ENCODE assay signal across 18 cellular contexts in the genomic region with DNA sequence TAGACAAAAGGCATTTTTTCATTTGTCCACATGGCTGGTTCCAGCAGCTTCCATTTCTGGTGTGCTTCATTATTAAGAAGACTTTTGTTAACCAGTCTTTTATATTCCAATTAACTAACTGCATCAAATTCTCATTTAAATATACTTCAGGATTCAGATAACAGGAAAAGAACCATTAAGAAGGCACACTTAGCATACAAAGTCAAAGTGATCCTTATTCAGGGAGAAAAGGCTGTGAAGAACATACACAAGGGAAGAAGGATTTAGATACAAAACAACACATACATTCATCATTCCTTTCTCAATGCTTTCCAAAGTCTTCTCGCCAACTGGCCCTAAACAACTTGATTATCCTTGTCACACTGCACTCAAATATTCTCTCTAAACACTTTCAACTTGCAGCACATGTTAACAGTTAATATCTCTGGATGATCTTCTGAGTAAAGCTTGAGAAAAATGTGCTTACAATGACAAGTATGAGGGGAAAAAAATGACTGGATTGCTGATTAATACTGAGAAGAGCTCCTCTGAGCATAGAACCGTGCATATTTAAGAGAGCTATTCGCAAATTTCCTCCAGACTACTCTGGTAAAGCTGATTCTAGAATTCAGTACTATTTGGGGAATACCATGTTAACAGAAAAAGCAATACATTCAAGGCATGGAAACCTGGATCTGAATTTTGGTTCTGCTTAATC.
DNase-seq lines count a peak whose midpoint lies in the region; ATAC-seq lines count a peak whose summit lies in the region.
"Had no signal": no experiment of that assay in that cellular context is flagged by ENCODE, and none has a peak within 500 bp of the region (broad histone marks: within the 10 kb centered on the region; RNA-seq: fewer than 3 reads in every experiment).

No MANE protein-coding gene starts in this region.

- no peaks in the 10 kb centered on the region for H3K27me3 Mint-ChIP-seq in activated T-cell treated with anti-CD3 and anti-CD28 coated beads, Interleukin-2, amount 50 U/mL, for 72 hours (ENCODE audit: low read depth)
- no peaks in the 10 kb centered on the region for H3K27me3 Mint-ChIP-seq in activated T-cell treated with anti-CD3 and anti-CD28 coated beads, Interleukin-2, amount 50 U/mL, for 4 hours (ENCODE audit: low read depth)
- H3K27me3 Mint-ChIP-seq in T-cell: no peaks in the 10 kb centered on the region
- H3K27me3 Mint-ChIP-seq: activated naive CD8-positive, alpha-beta T cell treated with anti-CD3 and anti-CD28 coated beads, Interleukin-2, amount 50 U/mL, for 24 hours; CD8-positive, alpha-beta memory T cell; T-helper 17 cell had no signal

- H3K4me3 Mint-ChIP-seq in activated T-cell treated with anti-CD3 and anti-CD28 coated beads, Interleukin-2, amount 50 U/mL, for 72 hours: no peak overlapping the region
- H3K4me3 Mint-ChIP-seq in activated T-cell treated with anti-CD3 and anti-CD28 coated beads, Interleukin-2, amount 50 U/mL, for 4 hours: no peak overlapping the region
- no peak overlapping the region for H3K4me3 Mint-ChIP-seq in stimulated activated effector memory CD8-positive, alpha-beta T cell treated with anti-CD3 and anti-CD28 coated beads, Interleukin-12 subunit alpha, Interleukin-12 subunit beta, amount 100 ng/mL, for 72 hours
- H3K4me3 Mint-ChIP-seq in T-cell: no peak overlapping the region
- H3K4me3 Mint-ChIP-seq: activated naive CD8-positive, alpha-beta T cell treated with anti-CD3 and anti-CD28 coated beads, Interleukin-2, amount 50 U/mL, for 24 hours; CD8-positive, alpha-beta memory T cell; T-helper 17 cell; WTC11 had no signal

- CTCF ChIA-PET in T-cell (lab: Charles Lee): no interaction called here

- no peak overlapping the region for H3K27ac Mint-ChIP-seq in activated T-cell treated with anti-CD3 and anti-CD28 coated beads, Interleukin-2, amount 50 U/mL, for 72 hours
- no peak overlapping the region for H3K27ac Mint-ChIP-seq in stimulated activated effector memory CD8-positive, alpha-beta T cell treated with anti-CD3 and anti-CD28 coated beads, Interleukin-12 subunit alpha, Interleukin-12 subunit beta, amount 100 ng/mL, for 72 hours
- no peak overlapping the region for H3K27ac Mint-ChIP-seq in T-cell
- H3K27ac Mint-ChIP-seq: activated naive CD8-positive, alpha-beta T cell treated with anti-CD3 and anti-CD28 coated beads, Interleukin-2, amount 50 U/mL, for 24 hours; activated T-helper 2 cell treated with anti-CD3 and anti-CD28 coated beads, Interferon-gamma antibody, Interleukin-2, Interleukin-4, amounts not matched to agents 10 μg/mL and 5 μg/mL and 100 μg/mL, durations not matched to agents 14 hours and 24 hours and 36 hours; T-helper 17 cell; WTC11 had no signal

- POLR2A ChIA-PET in T-cell (lab: Charles Lee): no interaction called here

- DNase-seq in activated T-cell treated with anti-CD3 and anti-CD28 coated beads, Interleukin-2, amount 50 U/mL, for 72 hours: no peak
- no peak for DNase-seq in activated T-cell treated with anti-CD3 and anti-CD28 coated beads, Interleukin-2, amount 50 U/mL, for 4 hours
- peak; percentile 45 for DNase-seq in fibroblast of gingiva (ENCODE audit: low read depth)
- no peak for DNase-seq in stimulated activated effector memory CD8-positive, alpha-beta T cell treated with anti-CD3 and anti-CD28 coated beads, Interleukin-12 subunit alpha, Interleukin-12 subunit beta, amount 100 ng/mL, for 72 hours (ENCODE audit: low spot score in 2 of 2)
- DNase-seq in T-cell: no peak
- DNase-seq: activated naive CD8-positive, alpha-beta T cell treated with anti-CD3 and anti-CD28 coated beads, Interleukin-2, amount 50 U/mL, for 24 hours; CD8-positive, alpha-beta memory T cell; effector memory CD4-positive, alpha-beta T cell; NCI-H1417; NCI-H2227 treated with DMSO at 0.1 percent for 48 hours; right lobe of liver; SHP77; T-helper 17 cell had no signal

- H3K36me3 Mint-ChIP-seq in activated T-cell treated with anti-CD3 and anti-CD28 coated beads, Interleukin-2, amount 50 U/mL, for 72 hours (ENCODE audit: insufficient read depth in 2 of 2): peaks cover 6 to 17% of the 10 kb centered on the region in 2 donors
- peaks cover 19% of the 10 kb centered on the region for H3K36me3 Mint-ChIP-seq in activated T-cell treated with anti-CD3 and anti-CD28 coated beads, Interleukin-2, amount 50 U/mL, for 4 hours (ENCODE audit: insufficient read depth)
- peaks cover 40% of the 10 kb centered on the region for H3K36me3 Mint-ChIP-seq in stimulated activated effector memory CD8-positive, alpha-beta T cell treated with anti-CD3 and anti-CD28 coated beads, Interleukin-12 subunit alpha, Interleukin-12 subunit beta, amount 100 ng/mL, for 72 hours
- peaks cover 29% of the 10 kb centered on the region for H3K36me3 Mint-ChIP-seq in T-cell

- H3K4me1 Mint-ChIP-seq in activated T-cell treated with anti-CD3 and anti-CD28 coated beads, Interleukin-2, amount 50 U/mL, for 72 hours (ENCODE audit: low read depth): no peaks in the 10 kb centered on the region
- no peaks in the 10 kb centered on the region for H3K4me1 Mint-ChIP-seq in activated T-cell treated with anti-CD3 and anti-CD28 coated beads, Interleukin-2, amount 50 U/mL, for 4 hours (ENCODE audit: low read depth)
- H3K4me1 Mint-ChIP-seq in stimulated activated effector memory CD8-positive, alpha-beta T cell treated with anti-CD3 and anti-CD28 coated beads, Interleukin-12 subunit alpha, Interleukin-12 subunit beta, amount 100 ng/mL, for 72 hours: no peaks in the 10 kb centered on the region
- H3K4me1 Mint-ChIP-seq in T-cell: peaks cover 0 to 5% (median 1%) of the 10 kb centered on the region in 3 donors
- H3K4me1 Mint-ChIP-seq: activated naive CD8-positive, alpha-beta T cell treated with anti-CD3 and anti-CD28 coated beads, Interleukin-2, amount 50 U/mL, for 24 hours; WTC11 had no signal

- no peaks in the 10 kb centered on the region for H3K9me3 Mint-ChIP-seq in activated T-cell treated with anti-CD3 and anti-CD28 coated beads, Interleukin-2, amount 50 U/mL, for 72 hours
- H3K9me3 Mint-ChIP-seq in activated T-cell treated with anti-CD3 and anti-CD28 coated beads, Interleukin-2, amount 50 U/mL, for 4 hours: no peaks in the 10 kb centered on the region
- H3K9me3 Mint-ChIP-seq in stimulated activated effector memory CD8-positive, alpha-beta T cell treated with anti-CD3 and anti-CD28 coated beads, Interleukin-12 subunit alpha, Interleukin-12 subunit beta, amount 100 ng/mL, for 72 hours: no peaks in the 10 kb centered on the region
- H3K9me3 Mint-ChIP-seq in T-cell: no peaks in the 10 kb centered on the region
- H3K9me3 Mint-ChIP-seq: activated naive CD8-positive, alpha-beta T cell treated with anti-CD3 and anti-CD28 coated beads, Interleukin-2, amount 50 U/mL, for 24 hours; activated T-helper 2 cell treated with anti-CD3 and anti-CD28 coated beads, Interferon-gamma antibody, Interleukin-2, Interleukin-4, amounts not matched to agents 10 μg/mL and 5 μg/mL and 100 μg/mL, durations not matched to agents 14 hours and 24 hours and 36 hours; CD8-positive, alpha-beta memory T cell; WTC11 had no signal

- peak; percentile 31 to 63 for ATAC-seq in activated T-cell treated with anti-CD3 and anti-CD28 coated beads, Interleukin-2, amount 50 U/mL, for 72 hours (replicated peaks in 1 of 2)
- ATAC-seq in activated T-cell treated with anti-CD3 and anti-CD28 coated beads, Interleukin-2, amount 50 U/mL, for 4 hours: no peak
- peak; percentile 41 for ATAC-seq in HG03442 (IDR thresholded peaks at IDR 0.05; ENCODE audit: unreplicated experiment)
- peak; percentile 76 for ATAC-seq in stimulated activated effector memory CD8-positive, alpha-beta T cell treated with anti-CD3 and anti-CD28 coated beads, Interleukin-12 subunit alpha, Interleukin-12 subunit beta, amount 100 ng/mL, for 72 hours
- no peak for ATAC-seq in GM18870 (IDR thresholded peaks at IDR 0.05; ENCODE audit: unreplicated experiment)
- ATAC-seq in T-cell (replicated peaks in 1 of 4): no peak
- no peak for ATAC-seq in HG03135 (IDR thresholded peaks at IDR 0.05; ENCODE audit: unreplicated experiment)
- ATAC-seq: activated naive CD8-positive, alpha-beta T cell treated with anti-CD3 and anti-CD28 coated beads, Interleukin-2, amount 50 U/mL, for 24 hours; right lobe of liver; T-helper 17 cell; WTC11 had no signal

Comparison
In these comparisons a context has a peak if more than half of its experiments do, and no peak if none do; other contexts are left out.
1. ATAC-seq: peak in activated T-cell treated with anti-CD3 and anti-CD28 coated beads, Interleukin-2, amount 50 U/mL, for 72 hours (2 of 2), HG03442 (single experiment) and stimulated activated effector memory CD8-positive, alpha-beta T cell treated with anti-CD3 and anti-CD28 coated beads, Interleukin-12 subunit alpha, Interleukin-12 subunit beta, amount 100 ng/mL, for 72 hours (single experiment); none in activated T-cell treated with anti-CD3 and anti-CD28 coated beads, Interleukin-2, amount 50 U/mL, for 4 hours (0 of 2), GM18870 (single experiment), T-cell (0 of 4) and HG03135 (single experiment).